ENCODE assay signal across 1 cellular context in the genomic region with DNA sequence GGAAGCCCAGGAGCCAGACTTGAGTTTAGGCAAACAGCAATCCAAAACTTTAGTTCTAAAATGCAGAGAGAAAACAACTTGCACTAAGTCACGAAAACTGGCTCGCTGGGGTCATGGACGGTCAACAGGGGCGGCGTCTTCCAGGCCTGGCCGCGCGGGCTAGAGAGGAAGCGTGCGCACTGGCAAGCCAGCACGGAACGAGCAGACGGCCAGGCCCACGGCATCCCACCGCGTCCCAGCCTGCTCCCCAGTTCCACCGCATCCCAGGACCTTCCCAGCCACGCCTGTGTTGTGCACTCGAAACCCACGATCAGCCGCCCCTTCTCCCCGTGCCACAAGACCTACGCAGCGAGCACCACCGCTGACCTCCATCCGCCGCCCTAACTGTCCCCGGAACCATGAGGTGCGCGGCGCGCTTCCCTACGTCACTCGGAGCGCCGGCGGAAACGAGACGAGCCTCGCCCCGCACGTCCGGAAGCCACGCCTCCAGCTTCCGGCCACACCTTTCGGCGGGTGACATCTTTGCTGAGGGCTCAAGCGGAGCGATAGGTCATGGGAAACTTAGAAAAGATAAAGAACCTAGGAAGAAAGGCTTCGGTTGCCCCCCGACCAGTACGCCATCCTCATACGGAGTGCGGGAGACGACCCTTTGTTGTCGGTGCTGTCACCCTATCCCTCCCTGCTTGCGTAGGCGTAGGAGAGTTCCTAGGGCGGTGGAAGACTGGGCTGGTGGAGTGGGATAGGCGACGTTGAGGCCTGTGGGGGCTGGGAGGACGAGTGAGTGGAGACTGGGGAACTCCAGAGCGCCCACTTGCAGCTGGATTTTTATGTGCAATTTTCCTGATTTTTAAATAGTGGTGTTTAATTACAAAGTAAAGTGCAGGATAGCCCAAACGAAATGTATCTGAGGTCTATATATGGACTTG.
TF ChIP-seq lines count a peak whose summit lies in the region.

A gene (minus strand): TSS at position 400 of the 926 bp plus-strand sequence. CDS start 2,460 bp downstream, outside the sequence.

TF ChIP-seq in HepG2, 621 proteins besides CTCF, POLR2A, EP300 and RAD21 (continued from another document and continues in another):
- TF ChIP-seq DR1 (CRISPR knock-in tag; IDR thresholded peaks at IDR 0.05), result peak; percentile 92
- TF ChIP-seq FLYWCH1 (CRISPR knock-in tag; IDR thresholded peaks at IDR 0.05), result peak; percentile 21; the same call in 1 of the 2 replicates
- 0 out of 2 replicates have a peak, but pooled peaks have one; percentile 84 for TF ChIP-seq ZNF256 (CRISPR knock-in tag; conservative IDR thresholded peaks at IDR 0.05)
- no peak for TF ChIP-seq GTF2F1 (IDR thresholded peaks at IDR 0.05; ENCODE audit: low read length)
- TF ChIP-seq, protein P1, sequence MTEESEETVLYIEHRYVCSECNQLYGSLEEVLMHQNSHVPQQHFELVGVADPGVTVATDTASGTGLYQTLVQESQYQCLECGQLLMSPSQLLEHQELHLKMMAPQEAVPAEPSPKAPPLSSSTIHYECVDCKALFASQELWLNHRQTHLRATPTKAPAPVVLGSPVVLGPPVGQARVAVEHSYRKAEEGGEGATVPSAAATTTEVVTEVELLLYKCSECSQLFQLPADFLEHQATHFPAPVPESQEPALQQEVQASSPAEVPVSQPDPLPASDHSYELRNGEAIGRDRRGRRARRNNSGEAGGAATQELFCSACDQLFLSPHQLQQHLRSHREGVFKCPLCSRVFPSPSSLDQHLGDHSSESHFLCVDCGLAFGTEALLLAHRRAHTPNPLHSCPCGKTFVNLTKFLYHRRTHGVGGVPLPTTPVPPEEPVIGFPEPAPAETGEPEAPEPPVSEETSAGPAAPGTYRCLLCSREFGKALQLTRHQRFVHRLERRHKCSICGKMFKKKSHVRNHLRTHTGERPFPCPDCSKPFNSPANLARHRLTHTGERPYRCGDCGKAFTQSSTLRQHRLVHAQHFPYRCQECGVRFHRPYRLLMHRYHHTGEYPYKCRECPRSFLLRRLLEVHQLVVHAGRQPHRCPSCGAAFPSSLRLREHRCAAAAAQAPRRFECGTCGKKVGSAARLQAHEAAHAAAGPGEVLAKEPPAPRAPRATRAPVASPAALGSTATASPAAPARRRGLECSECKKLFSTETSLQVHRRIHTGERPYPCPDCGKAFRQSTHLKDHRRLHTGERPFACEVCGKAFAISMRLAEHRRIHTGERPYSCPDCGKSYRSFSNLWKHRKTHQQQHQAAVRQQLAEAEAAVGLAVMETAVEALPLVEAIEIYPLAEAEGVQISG (CRISPR knock-in tag; IDR thresholded peaks at IDR 0.05), result peak; percentile 97
- TF ChIP-seq, protein P2, sequence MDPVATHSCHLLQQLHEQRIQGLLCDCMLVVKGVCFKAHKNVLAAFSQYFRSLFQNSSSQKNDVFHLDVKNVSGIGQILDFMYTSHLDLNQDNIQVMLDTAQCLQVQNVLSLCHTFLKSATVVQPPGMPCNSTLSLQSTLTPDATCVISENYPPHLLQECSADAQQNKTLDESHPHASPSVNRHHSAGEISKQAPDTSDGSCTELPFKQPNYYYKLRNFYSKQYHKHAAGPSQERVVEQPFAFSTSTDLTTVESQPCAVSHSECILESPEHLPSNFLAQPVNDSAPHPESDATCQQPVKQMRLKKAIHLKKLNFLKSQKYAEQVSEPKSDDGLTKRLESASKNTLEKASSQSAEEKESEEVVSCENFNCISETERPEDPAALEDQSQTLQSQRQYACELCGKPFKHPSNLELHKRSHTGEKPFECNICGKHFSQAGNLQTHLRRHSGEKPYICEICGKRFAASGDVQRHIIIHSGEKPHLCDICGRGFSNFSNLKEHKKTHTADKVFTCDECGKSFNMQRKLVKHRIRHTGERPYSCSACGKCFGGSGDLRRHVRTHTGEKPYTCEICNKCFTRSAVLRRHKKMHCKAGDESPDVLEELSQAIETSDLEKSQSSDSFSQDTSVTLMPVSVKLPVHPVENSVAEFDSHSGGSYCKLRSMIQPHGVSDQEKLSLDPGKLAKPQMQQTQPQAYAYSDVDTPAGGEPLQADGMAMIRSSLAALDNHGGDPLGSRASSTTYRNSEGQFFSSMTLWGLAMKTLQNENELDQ (CRISPR knock-in tag; IDR thresholded peaks at IDR 0.05; ENCODE audit: borderline replicate concordance), result no peak
- TF ChIP-seq SMAD3 (CRISPR knock-in tag; IDR thresholded peaks at IDR 0.05), result 0 out of 2 replicates have a peak, but pooled peaks have one; percentile 66
- TF ChIP-seq, protein P3, sequence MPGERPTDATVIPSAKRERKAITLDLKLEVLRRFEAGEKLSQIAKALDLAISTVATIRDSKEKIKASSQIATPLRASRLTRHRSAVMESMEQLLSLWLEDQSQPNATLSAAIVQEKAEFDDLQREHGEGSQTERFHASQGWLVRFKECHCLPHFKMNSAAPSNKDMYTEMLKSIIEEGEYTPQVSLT (CRISPR knock-in tag; IDR thresholded peaks at IDR 0.05; ENCODE audit: borderline replicate concordance, low read depth), result no peak; the same call in 1 of the 2 replicates
- no peak for TF ChIP-seq HDAC6 (IDR thresholded peaks at IDR 0.05; ENCODE audit: low read depth, low read length)
- TF ChIP-seq, protein P4, sequence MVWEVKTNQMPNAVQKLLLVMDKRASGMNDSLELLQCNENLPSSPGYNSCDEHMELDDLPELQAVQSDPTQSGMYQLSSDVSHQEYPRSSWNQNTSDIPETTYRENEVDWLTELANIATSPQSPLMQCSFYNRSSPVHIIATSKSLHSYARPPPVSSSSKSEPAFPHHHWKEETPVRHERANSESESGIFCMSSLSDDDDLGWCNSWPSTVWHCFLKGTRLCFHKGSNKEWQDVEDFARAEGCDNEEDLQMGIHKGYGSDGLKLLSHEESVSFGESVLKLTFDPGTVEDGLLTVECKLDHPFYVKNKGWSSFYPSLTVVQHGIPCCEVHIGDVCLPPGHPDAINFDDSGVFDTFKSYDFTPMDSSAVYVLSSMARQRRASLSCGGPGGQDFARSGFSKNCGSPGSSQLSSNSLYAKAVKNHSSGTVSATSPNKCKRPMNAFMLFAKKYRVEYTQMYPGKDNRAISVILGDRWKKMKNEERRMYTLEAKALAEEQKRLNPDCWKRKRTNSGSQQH (CRISPR knock-in tag; IDR thresholded peaks at IDR 0.05; ENCODE audit: low read depth), result peak; percentile 94
- TF ChIP-seq NCOR1 (IDR thresholded peaks at IDR 0.05; ENCODE audit: borderline replicate concordance, low read length), result peak; percentile 50; the same call in 1 of the 2 replicates
- TF ChIP-seq, protein P5, sequence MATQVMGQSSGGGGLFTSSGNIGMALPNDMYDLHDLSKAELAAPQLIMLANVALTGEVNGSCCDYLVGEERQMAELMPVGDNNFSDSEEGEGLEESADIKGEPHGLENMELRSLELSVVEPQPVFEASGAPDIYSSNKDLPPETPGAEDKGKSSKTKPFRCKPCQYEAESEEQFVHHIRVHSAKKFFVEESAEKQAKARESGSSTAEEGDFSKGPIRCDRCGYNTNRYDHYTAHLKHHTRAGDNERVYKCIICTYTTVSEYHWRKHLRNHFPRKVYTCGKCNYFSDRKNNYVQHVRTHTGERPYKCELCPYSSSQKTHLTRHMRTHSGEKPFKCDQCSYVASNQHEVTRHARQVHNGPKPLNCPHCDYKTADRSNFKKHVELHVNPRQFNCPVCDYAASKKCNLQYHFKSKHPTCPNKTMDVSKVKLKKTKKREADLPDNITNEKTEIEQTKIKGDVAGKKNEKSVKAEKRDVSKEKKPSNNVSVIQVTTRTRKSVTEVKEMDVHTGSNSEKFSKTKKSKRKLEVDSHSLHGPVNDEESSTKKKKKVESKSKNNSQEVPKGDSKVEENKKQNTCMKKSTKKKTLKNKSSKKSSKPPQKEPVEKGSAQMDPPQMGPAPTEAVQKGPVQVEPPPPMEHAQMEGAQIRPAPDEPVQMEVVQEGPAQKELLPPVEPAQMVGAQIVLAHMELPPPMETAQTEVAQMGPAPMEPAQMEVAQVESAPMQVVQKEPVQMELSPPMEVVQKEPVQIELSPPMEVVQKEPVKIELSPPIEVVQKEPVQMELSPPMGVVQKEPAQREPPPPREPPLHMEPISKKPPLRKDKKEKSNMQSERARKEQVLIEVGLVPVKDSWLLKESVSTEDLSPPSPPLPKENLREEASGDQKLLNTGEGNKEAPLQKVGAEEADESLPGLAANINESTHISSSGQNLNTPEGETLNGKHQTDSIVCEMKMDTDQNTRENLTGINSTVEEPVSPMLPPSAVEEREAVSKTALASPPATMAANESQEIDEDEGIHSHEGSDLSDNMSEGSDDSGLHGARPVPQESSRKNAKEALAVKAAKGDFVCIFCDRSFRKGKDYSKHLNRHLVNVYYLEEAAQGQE (IDR thresholded peaks at IDR 0.05; ENCODE audit: borderline replicate concordance in 1 of 2, low read depth in 1 of 2, low read length in 2 of 2), result no peak; a peak in 1 of 4 replicates
- peak; percentile 82; the same call in 1 of the 2 replicates for TF ChIP-seq ZFP37 (CRISPR knock-in tag; IDR thresholded peaks at IDR 0.05; ENCODE audit: borderline replicate concordance)
- peak; percentile 75 for TF ChIP-seq ZNF781 (CRISPR knock-in tag; IDR thresholded peaks at IDR 0.05; ENCODE audit: borderline replicate concordance, not compliant biosample characterization)
- TF ChIP-seq ATAD3A (CRISPR knock-in tag; IDR thresholded peaks at IDR 0.05), result 0 out of 2 replicates have a peak, but pooled peaks have one; percentile 39
- TF ChIP-seq, protein P6, sequence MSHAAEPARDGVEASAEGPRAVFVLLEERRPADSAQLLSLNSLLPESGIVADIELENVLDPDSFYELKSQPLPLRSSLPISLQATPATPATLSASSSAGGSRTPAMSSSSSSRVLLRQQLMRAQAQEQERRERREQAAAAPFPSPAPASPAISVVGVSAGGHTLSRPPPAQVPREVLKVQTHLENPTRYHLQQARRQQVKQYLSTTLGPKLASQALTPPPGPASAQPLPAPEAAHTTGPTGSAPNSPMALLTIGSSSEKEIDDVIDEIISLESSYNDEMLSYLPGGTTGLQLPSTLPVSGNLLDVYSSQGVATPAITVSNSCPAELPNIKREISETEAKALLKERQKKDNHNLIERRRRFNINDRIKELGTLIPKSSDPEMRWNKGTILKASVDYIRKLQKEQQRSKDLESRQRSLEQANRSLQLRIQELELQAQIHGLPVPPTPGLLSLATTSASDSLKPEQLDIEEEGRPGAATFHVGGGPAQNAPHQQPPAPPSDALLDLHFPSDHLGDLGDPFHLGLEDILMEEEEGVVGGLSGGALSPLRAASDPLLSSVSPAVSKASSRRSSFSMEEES (CRISPR knock-in tag; IDR thresholded peaks at IDR 0.05), result peak; percentile 43
- TF ChIP-seq MTF2 (CRISPR knock-in tag; IDR thresholded peaks at IDR 0.05; ENCODE audit: borderline replicate concordance), result peak; percentile 86; the same call in 1 of the 2 replicates
- TF ChIP-seq PTBP1 (IDR thresholded peaks at IDR 0.05; ENCODE audit: low read depth, low read length, poor library complexity, severe bottlenecking), result no peak
- no peak for TF ChIP-seq SMARCE1 (IDR thresholded peaks at IDR 0.05; ENCODE audit: borderline replicate concordance)
- TF ChIP-seq PCBP1 (IDR thresholded peaks at IDR 0.05; ENCODE audit: borderline replicate concordance, low read depth, low read length), result 0 out of 2 replicates have a peak, but pooled peaks have one; percentile 82
- TF ChIP-seq ZNF180 (CRISPR knock-in tag; IDR thresholded peaks at IDR 0.05; ENCODE audit: borderline replicate concordance, low read depth), result no peak; the same call in 1 of the 2 replicates
- peak; percentile 100 for TF ChIP-seq DMAP1 (CRISPR knock-in tag; IDR thresholded peaks at IDR 0.05)
- peak; percentile 97 for TF ChIP-seq ZNF546 (CRISPR knock-in tag; conservative IDR thresholded peaks at IDR 0.05)
- TF ChIP-seq ZNF30 (CRISPR knock-in tag; IDR thresholded peaks at IDR 0.05), result 0 out of 2 replicates have a peak, but pooled peaks have one; percentile 68
- TF ChIP-seq, protein P7, sequence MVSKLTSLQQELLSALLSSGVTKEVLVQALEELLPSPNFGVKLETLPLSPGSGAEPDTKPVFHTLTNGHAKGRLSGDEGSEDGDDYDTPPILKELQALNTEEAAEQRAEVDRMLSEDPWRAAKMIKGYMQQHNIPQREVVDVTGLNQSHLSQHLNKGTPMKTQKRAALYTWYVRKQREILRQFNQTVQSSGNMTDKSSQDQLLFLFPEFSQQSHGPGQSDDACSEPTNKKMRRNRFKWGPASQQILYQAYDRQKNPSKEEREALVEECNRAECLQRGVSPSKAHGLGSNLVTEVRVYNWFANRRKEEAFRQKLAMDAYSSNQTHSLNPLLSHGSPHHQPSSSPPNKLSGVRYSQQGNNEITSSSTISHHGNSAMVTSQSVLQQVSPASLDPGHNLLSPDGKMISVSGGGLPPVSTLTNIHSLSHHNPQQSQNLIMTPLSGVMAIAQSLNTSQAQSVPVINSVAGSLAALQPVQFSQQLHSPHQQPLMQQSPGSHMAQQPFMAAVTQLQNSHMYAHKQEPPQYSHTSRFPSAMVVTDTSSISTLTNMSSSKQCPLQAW (CRISPR knock-in tag; IDR thresholded peaks at IDR 0.05), result peak; percentile 96
- TF ChIP-seq, protein P8, sequence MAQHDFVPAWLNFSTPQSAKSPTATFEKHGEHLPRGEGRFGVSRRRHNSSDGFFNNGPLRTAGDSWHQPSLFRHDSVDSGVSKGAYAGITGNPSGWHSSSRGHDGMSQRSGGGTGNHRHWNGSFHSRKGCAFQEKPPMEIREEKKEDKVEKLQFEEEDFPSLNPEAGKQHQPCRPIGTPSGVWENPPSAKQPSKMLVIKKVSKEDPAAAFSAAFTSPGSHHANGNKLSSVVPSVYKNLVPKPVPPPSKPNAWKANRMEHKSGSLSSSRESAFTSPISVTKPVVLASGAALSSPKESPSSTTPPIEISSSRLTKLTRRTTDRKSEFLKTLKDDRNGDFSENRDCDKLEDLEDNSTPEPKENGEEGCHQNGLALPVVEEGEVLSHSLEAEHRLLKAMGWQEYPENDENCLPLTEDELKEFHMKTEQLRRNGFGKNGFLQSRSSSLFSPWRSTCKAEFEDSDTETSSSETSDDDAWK (CRISPR knock-in tag; IDR thresholded peaks at IDR 0.05), result no peak
- peak; percentile 56; the same call in 1 of the 2 replicates for TF ChIP-seq SNAI1 (CRISPR knock-in tag; IDR thresholded peaks at IDR 0.05; ENCODE audit: borderline replicate concordance)
- 0 out of 2 replicates have a peak, but pooled peaks have one; percentile 44 for TF ChIP-seq ZC3H4 (CRISPR knock-in tag; IDR thresholded peaks at IDR 0.05; ENCODE audit: borderline replicate concordance)
- TF ChIP-seq ARHGAP35 (CRISPR knock-in tag; IDR thresholded peaks at IDR 0.05; ENCODE audit: borderline replicate concordance), result no peak; the same call in 1 of the 2 replicates
- TF ChIP-seq, protein P9, sequence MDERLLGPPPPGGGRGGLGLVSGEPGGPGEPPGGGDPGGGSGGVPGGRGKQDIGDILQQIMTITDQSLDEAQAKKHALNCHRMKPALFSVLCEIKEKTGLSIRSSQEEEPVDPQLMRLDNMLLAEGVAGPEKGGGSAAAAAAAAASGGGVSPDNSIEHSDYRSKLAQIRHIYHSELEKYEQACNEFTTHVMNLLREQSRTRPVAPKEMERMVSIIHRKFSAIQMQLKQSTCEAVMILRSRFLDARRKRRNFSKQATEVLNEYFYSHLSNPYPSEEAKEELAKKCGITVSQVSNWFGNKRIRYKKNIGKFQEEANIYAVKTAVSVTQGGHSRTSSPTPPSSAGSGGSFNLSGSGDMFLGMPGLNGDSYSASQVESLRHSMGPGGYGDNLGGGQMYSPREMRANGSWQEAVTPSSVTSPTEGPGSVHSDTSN (CRISPR knock-in tag; IDR thresholded peaks at IDR 0.05), result no peak
- TF ChIP-seq, protein P10, sequence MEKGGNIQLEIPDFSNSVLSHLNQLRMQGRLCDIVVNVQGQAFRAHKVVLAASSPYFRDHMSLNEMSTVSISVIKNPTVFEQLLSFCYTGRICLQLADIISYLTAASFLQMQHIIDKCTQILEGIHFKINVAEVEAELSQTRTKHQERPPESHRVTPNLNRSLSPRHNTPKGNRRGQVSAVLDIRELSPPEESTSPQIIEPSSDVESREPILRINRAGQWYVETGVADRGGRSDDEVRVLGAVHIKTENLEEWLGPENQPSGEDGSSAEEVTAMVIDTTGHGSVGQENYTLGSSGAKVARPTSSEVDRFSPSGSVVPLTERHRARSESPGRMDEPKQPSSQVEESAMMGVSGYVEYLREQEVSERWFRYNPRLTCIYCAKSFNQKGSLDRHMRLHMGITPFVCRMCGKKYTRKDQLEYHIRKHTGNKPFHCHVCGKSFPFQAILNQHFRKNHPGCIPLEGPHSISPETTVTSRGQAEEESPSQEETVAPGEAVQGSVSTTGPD (CRISPR knock-in tag; IDR thresholded peaks at IDR 0.05), result 0 out of 2 replicates have a peak, but pooled peaks have one; percentile 52
- TF ChIP-seq CENPX (CRISPR knock-in tag; IDR thresholded peaks at IDR 0.05), result no peak
- TF ChIP-seq ZNF589 (CRISPR knock-in tag; conservative IDR thresholded peaks at IDR 0.05), result peak; percentile 85; the same call in 1 of the 2 replicates
